1 cellular context compared by ENCODE assay signal in the genomic region with DNA sequence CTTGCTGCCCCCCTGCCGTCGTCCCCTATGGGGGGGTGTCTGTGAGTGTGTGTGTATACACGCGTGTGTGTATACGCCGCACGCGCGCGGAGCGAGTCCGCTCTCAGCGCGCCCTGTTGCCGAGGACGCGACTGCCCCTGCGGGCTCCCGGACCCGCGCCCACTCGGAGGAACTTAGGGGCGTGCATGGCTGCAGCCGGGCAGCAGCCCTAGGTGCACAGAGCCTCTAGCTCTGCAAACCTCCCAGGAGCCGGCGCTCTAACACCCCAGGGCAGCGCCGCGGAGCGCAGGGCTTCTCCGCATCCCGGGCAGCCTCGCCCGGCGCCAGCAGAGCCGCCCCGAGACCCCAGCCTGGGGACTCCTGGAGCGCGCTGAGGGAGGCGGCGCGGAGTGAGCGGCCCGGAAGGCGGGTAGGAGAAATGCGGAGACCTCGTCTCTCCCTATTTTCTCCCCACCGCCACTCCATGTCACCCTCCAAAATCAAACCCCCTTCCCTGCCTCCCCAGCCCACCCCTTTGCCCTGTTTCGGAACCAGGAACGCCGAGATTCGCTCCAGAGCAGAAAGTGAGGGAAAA.
TF ChIP-seq lines count a peak whose summit lies in the region.

No MANE protein-coding gene starts in this region.

TF ChIP-seq in HEK293, 187 proteins besides CTCF, POLR2A, EP300 and RAD21 (continued from another document and continues in another):
- TF ChIP-seq, protein P1, sequence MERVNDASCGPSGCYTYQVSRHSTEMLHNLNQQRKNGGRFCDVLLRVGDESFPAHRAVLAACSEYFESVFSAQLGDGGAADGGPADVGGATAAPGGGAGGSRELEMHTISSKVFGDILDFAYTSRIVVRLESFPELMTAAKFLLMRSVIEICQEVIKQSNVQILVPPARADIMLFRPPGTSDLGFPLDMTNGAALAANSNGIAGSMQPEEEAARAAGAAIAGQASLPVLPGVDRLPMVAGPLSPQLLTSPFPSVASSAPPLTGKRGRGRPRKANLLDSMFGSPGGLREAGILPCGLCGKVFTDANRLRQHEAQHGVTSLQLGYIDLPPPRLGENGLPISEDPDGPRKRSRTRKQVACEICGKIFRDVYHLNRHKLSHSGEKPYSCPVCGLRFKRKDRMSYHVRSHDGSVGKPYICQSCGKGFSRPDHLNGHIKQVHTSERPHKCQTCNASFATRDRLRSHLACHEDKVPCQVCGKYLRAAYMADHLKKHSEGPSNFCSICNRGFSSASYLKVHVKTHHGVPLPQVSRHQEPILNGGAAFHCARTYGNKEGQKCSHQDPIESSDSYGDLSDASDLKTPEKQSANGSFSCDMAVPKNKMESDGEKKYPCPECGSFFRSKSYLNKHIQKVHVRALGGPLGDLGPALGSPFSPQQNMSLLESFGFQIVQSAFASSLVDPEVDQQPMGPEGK (tag by site-specific recombination; IDR thresholded peaks at IDR 0.05) = peak; percentile 42; the same call in 1 of the 2 replicates
- peak; percentile 60; the same call in 1 of the 2 replicates for TF ChIP-seq ZBTB20 (tag by site-specific recombination; IDR thresholded peaks at IDR 0.05)
- TF ChIP-seq SETDB1 (IDR thresholded peaks at IDR 0.05; ENCODE audit: insufficient read length, low read length) = no peak
- no peak for TF ChIP-seq ZBTB21 (tag by site-specific recombination; IDR thresholded peaks at IDR 0.05)
- TF ChIP-seq OSR2 (tag by site-specific recombination; IDR thresholded peaks at IDR 0.05) = no peak
- TF ChIP-seq ZNF624 (tag by site-specific recombination; IDR thresholded peaks at IDR 0.05) = no peak
- no peak for TF ChIP-seq ZNF626 (tag by site-specific recombination; IDR thresholded peaks at IDR 0.05)
- TF ChIP-seq KLF1 (tag by site-specific recombination; IDR thresholded peaks at IDR 0.05) = peak; percentile 15; the same call in 1 of the 2 replicates
- no peak for TF ChIP-seq ZNF248 (tag by site-specific recombination; IDR thresholded peaks at IDR 0.05)
- TF ChIP-seq BCL6B (tag by site-specific recombination; IDR thresholded peaks at IDR 0.05) = no peak
- no peak for TF ChIP-seq ZSCAN23 (tag by site-specific recombination; IDR thresholded peaks at IDR 0.05)
- no peak for TF ChIP-seq FEZF1 (tag by site-specific recombination; IDR thresholded peaks at IDR 0.05)
- TF ChIP-seq OVOL3 (tag by site-specific recombination; IDR thresholded peaks at IDR 0.05) = no peak
- TF ChIP-seq, protein P2, sequence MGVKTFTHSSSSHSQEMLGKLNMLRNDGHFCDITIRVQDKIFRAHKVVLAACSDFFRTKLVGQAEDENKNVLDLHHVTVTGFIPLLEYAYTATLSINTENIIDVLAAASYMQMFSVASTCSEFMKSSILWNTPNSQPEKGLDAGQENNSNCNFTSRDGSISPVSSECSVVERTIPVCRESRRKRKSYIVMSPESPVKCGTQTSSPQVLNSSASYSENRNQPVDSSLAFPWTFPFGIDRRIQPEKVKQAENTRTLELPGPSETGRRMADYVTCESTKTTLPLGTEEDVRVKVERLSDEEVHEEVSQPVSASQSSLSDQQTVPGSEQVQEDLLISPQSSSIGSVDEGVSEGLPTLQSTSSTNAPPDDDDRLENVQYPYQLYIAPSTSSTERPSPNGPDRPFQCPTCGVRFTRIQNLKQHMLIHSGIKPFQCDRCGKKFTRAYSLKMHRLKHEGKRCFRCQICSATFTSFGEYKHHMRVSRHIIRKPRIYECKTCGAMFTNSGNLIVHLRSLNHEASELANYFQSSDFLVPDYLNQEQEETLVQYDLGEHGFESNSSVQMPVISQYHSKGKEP (tag by site-specific recombination; IDR thresholded peaks at IDR 0.05) = peak; percentile 34; the same call in 1 of the 2 replicates
- TF ChIP-seq ZNF341 (tag by site-specific recombination; IDR thresholded peaks at IDR 0.05; ENCODE audit: low read depth) = no peak
- TF ChIP-seq ZNF146 (tag by site-specific recombination; IDR thresholded peaks at IDR 0.05) = no peak
- 0 out of 2 replicates have a peak, but pooled peaks have one; percentile 21 for TF ChIP-seq IKZF3 (tag by site-specific recombination; IDR thresholded peaks at IDR 0.05)
- TF ChIP-seq ZNF558 (tag by site-specific recombination; IDR thresholded peaks at IDR 0.05) = no peak
- no peak for TF ChIP-seq KLF9 (tag by site-specific recombination; IDR thresholded peaks at IDR 0.05; ENCODE audit: low read depth)
- TF ChIP-seq ZNF501 (tag by site-specific recombination; IDR thresholded peaks at IDR 0.05) = 0 out of 2 replicates have a peak, but pooled peaks have one; percentile 64
- TF ChIP-seq ZNF544 (tag by site-specific recombination; IDR thresholded peaks at IDR 0.05) = no peak
- TF ChIP-seq ZNF629 (tag by site-specific recombination; IDR thresholded peaks at IDR 0.05) = no peak
- no peak for TF ChIP-seq ZNF416 (tag by site-specific recombination; IDR thresholded peaks at IDR 0.05)
- no peak for TF ChIP-seq KLF10 (tag by site-specific recombination; IDR thresholded peaks at IDR 0.05)
- no peak for TF ChIP-seq HOXC10 (CRISPR knock-in tag; IDR thresholded peaks at IDR 0.05)
- TF ChIP-seq MEIS1 (CRISPR knock-in tag; IDR thresholded peaks at IDR 0.05; ENCODE audit: borderline replicate concordance) = no peak
- TF ChIP-seq, protein P3, sequence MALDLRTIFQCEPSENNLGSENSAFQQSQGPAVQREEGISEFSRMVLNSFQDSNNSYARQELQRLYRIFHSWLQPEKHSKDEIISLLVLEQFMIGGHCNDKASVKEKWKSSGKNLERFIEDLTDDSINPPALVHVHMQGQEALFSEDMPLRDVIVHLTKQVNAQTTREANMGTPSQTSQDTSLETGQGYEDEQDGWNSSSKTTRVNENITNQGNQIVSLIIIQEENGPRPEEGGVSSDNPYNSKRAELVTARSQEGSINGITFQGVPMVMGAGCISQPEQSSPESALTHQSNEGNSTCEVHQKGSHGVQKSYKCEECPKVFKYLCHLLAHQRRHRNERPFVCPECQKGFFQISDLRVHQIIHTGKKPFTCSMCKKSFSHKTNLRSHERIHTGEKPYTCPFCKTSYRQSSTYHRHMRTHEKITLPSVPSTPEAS (tag by site-specific recombination; IDR thresholded peaks at IDR 0.05) = no peak
- TF ChIP-seq ZNF792 (tag by site-specific recombination; IDR thresholded peaks at IDR 0.05) = no peak
- no peak for TF ChIP-seq ZNF155 (tag by site-specific recombination; IDR thresholded peaks at IDR 0.05)
- no peak for TF ChIP-seq ZNF202 (tag by site-specific recombination; IDR thresholded peaks at IDR 0.05; ENCODE audit: borderline replicate concordance)
- peak; percentile 20; the same call in 1 of the 2 replicates for TF ChIP-seq ZNF394 (tag by site-specific recombination; IDR thresholded peaks at IDR 0.05; ENCODE audit: borderline replicate concordance)
- TF ChIP-seq ZNF837 (tag by site-specific recombination; IDR thresholded peaks at IDR 0.05) = no peak
- TF ChIP-seq ZNF747 (tag by site-specific recombination; IDR thresholded peaks at IDR 0.05) = no peak
- no peak for TF ChIP-seq ZNF510 (tag by site-specific recombination; IDR thresholded peaks at IDR 0.05; ENCODE audit: insufficient replicate concordance)
- TF ChIP-seq ZNF19 (tag by site-specific recombination; IDR thresholded peaks at IDR 0.05; ENCODE audit: low read depth) = no peak
- no peak for TF ChIP-seq BCL11A (tag by site-specific recombination; IDR thresholded peaks at IDR 0.05; ENCODE audit: low read depth)
- no peak for TF ChIP-seq ZNF112 (tag by site-specific recombination; IDR thresholded peaks at IDR 0.05)
- TF ChIP-seq ZNF660 (tag by site-specific recombination; IDR thresholded peaks at IDR 0.05) = 0 out of 2 replicates have a peak, but pooled peaks have one; percentile 57
- TF ChIP-seq ZNF10 (tag by site-specific recombination; IDR thresholded peaks at IDR 0.05) = no peak
- TF ChIP-seq ZNF580 (tag by site-specific recombination; IDR thresholded peaks at IDR 0.05) = no peak
- TF ChIP-seq, protein P4, sequence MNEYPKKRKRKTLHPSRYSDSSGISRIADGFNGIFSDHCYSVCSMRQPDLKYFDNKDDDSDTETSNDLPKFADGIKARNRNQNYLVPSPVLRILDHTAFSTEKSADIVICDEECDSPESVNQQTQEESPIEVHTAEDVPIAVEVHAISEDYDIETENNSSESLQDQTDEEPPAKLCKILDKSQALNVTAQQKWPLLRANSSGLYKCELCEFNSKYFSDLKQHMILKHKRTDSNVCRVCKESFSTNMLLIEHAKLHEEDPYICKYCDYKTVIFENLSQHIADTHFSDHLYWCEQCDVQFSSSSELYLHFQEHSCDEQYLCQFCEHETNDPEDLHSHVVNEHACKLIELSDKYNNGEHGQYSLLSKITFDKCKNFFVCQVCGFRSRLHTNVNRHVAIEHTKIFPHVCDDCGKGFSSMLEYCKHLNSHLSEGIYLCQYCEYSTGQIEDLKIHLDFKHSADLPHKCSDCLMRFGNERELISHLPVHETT (tag by site-specific recombination; IDR thresholded peaks at IDR 0.05) = no peak
- no peak for TF ChIP-seq SP2 (tag by site-specific recombination; IDR thresholded peaks at IDR 0.05)
- no peak for TF ChIP-seq REPIN1 (tag by site-specific recombination; IDR thresholded peaks at IDR 0.05; ENCODE audit: low read depth)
- TF ChIP-seq ZNF184 (tag by site-specific recombination; IDR thresholded peaks at IDR 0.05) = no peak
- peak; percentile 61; the same call in 1 of the 2 replicates for TF ChIP-seq ZSCAN30 (tag by site-specific recombination; IDR thresholded peaks at IDR 0.05)
- no peak for TF ChIP-seq BCL11B (tag by site-specific recombination; IDR thresholded peaks at IDR 0.05; ENCODE audit: low read depth)
- TF ChIP-seq ZNF521 (tag by site-specific recombination; IDR thresholded peaks at IDR 0.05) = no peak
- no peak; the same call in 1 of the 2 replicates for TF ChIP-seq ZBTB8A (tag by site-specific recombination; IDR thresholded peaks at IDR 0.05)
- TF ChIP-seq ZFP3 (tag by site-specific recombination; IDR thresholded peaks at IDR 0.05; ENCODE audit: low read depth) = no peak
- peak; percentile 95 for TF ChIP-seq ZIC2 (tag by site-specific recombination; IDR thresholded peaks at IDR 0.05)
- no peak for TF ChIP-seq ZSCAN18 (tag by site-specific recombination; IDR thresholded peaks at IDR 0.05)
- TF ChIP-seq ZNF514 (tag by site-specific recombination; IDR thresholded peaks at IDR 0.05) = no peak
- TF ChIP-seq ZNF548 (tag by site-specific recombination; IDR thresholded peaks at IDR 0.05) = 0 out of 2 replicates have a peak, but pooled peaks have one; percentile 10
- no peak for TF ChIP-seq ZNF18 (tag by site-specific recombination; IDR thresholded peaks at IDR 0.05)
- TF ChIP-seq ZBTB48 (tag by site-specific recombination; IDR thresholded peaks at IDR 0.05) = peak; percentile 76
- TF ChIP-seq, protein P5, sequence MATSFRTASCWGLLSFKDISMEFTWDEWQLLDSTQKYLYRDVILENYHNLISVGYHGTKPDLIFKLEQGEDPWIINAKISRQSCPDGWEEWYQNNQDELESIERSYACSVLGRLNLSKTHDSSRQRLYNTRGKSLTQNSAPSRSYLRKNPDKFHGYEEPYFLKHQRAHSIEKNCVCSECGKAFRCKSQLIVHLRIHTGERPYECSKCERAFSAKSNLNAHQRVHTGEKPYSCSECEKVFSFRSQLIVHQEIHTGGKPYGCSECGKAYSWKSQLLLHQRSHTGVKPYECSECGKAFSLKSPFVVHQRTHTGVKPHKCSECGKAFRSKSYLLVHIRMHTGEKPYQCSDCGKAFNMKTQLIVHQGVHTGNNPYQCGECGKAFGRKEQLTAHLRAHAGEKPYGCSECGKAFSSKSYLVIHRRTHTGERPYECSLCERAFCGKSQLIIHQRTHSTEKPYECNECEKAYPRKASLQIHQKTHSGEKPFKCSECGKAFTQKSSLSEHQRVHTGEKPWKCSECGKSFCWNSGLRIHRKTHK (tag by site-specific recombination; IDR thresholded peaks at IDR 0.05) = no peak
- peak; percentile 95 for TF ChIP-seq GLIS2 (tag by site-specific recombination; IDR thresholded peaks at IDR 0.05)
- TF ChIP-seq ZNF433 (tag by site-specific recombination; IDR thresholded peaks at IDR 0.05; ENCODE audit: low read depth) = no peak
- TF ChIP-seq ZNF76 (tag by site-specific recombination; IDR thresholded peaks at IDR 0.05; ENCODE audit: borderline replicate concordance, low read depth) = no peak
